8 cellular contexts compared by ENCODE assay signal in the genomic region with DNA sequence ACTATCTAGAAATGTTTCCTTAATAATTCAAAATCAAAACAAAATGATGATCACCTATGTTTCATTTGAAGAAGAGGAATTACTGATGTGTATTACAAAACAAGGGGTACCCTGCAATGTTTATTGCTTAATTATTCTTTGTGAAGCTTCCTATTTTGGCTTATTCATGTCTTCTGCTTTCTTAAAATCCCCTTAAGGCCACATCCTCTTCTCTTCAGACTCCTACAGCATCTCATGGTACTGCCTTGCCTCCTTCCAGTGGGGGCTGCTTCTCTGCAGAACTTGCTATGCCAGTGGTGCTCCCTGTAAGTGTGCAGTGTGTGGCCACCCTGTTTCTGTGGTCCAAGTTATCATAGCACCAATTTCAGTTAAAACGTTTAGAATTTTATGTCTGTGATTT. TPM values are rescaled to one million over a fixed set of nuclear protein-coding genes. Genes with fewer than 3 reads are reported as not detected.
A peak's percentile ranks its signal among the peaks of the same experiment; 100 is the strongest.
DNase-seq lines count a peak whose midpoint lies in the region; ATAC-seq and TF ChIP-seq lines count a peak whose summit lies in the region.

No MANE protein-coding gene starts in this region.

- in situ Hi-C loops in transverse colon (cut with MboI; ENCODE audit: low pct_ligation_motif_present in 1 of 4, low pct_unique_long_range_greater_than_20kb in 1 of 4, low sequenced_read_pairs in 3 of 4), result no loop called here

- TF ChIP-seq EP300 in transverse colon (IDR thresholded peaks at IDR 0.05; ENCODE audit: low read depth), result no peak

- H3K27ac Mint-ChIP-seq in central memory CD8-positive, alpha-beta T cell (ENCODE audit: low read depth), result peak overlapping the region; percentile 20

- ATAC-seq in GM21367 (IDR thresholded peaks at IDR 0.05; ENCODE audit: unreplicated experiment), result peak; percentile 60
- peak; percentile 46 for ATAC-seq in HG03520 (IDR thresholded peaks at IDR 0.05; ENCODE audit: unreplicated experiment)
- peak; percentile 50 for ATAC-seq in central memory CD8-positive, alpha-beta T cell (replicated peaks; ENCODE audit: extremely low read depth, poor library complexity, severe bottlenecking)

- peaks cover 0 to 5% (median 0%) of the 10 kb centered on the region in 4 donors for H3K4me1 ChIP-seq in transverse colon

- H3K4me1 Mint-ChIP-seq in central memory CD8-positive, alpha-beta T cell, result peaks cover 9% of the 10 kb centered on the region

- no peak for TF ChIP-seq POLR2A in transverse colon (IDR thresholded peaks at IDR 0.05)

- H3K36me3 ChIP-seq in GM06990 (ENCODE audit: control insufficient read depth, insufficient read depth, low read length), result no peaks in the 10 kb centered on the region
- H3K36me3 ChIP-seq in transverse colon, result no peaks in the 10 kb centered on the region

- intact Hi-C loops in posterior vena cava (cut with DNase I) (no loop called here), transverse colon (cut with DNase I; ENCODE audit: low total_unique reads) (no loop called here)

- H3K4me3 ChIP-seq in GM06990 (replicated peaks; ENCODE audit: low read depth, low read length) (no peak overlapping the region; the same call in 1 of the 2 replicates), transverse colon (no peak overlapping the region)

- 42 to 45% methylated on average over 1 of the region's 1 CpG for WGBS in transverse colon (ENCODE audit: low coverage in 1 of 2), 2 donors

- H3K9me3 Mint-ChIP-seq in central memory CD8-positive, alpha-beta T cell, result no peaks in the 10 kb centered on the region

- no peak overlapping the region for H3K27ac ChIP-seq in transverse colon

- H3K27me3 Mint-ChIP-seq in central memory CD8-positive, alpha-beta T cell, result no peaks in the 10 kb centered on the region

- H3K27me3 ChIP-seq in GM06990 (replicated peaks; ENCODE audit: control insufficient read depth, insufficient read depth, low read length), result no peaks in the 10 kb centered on the region
- no peaks in the 10 kb centered on the region for H3K27me3 ChIP-seq in transverse colon

- no peak overlapping the region for H3K4me3 Mint-ChIP-seq in central memory CD8-positive, alpha-beta T cell

- DNase-seq in GM06990 (ENCODE audit: extremely low read depth, insufficient read length) (peak; percentile 48), posterior vena cava (ENCODE audit: low spot score) (no peak), DMS53 (lab: John Stamatoyannopoulos, UW) (no peak), transverse colon (no peak), GOT3 (lab: John Stamatoyannopoulos, UW) (no peak)
- no peak for DNase-seq in central memory CD8-positive, alpha-beta T cell (ENCODE audit: low spot score in 2 of 2)

- TF ChIP-seq CTCF in GM06990 (IDR thresholded peaks at IDR 0.05; ENCODE audit: insufficient read depth, low read length, poor library complexity, severe bottlenecking), result no peak
- TF ChIP-seq CTCF in transverse colon (IDR thresholded peaks at IDR 0.05), result no peak

- no peaks in the 10 kb centered on the region for H3K9me3 ChIP-seq in transverse colon

- H3K36me3 Mint-ChIP-seq in central memory CD8-positive, alpha-beta T cell (ENCODE audit: insufficient read depth), result peaks cover 2% of the 10 kb centered on the region

RNA-seq across cellular contexts. Expression of a gene that starts 35.0 kb away (rescaled TPM):
- total RNA-seq in posterior vena cava, result 10 to 100 TPM; 12.7 to 12.9 TPM
- total RNA-seq in transverse colon, result 10 to 100 TPM in 3 of 4 donors, 1 to 10 TPM in 1; 7.9 to 37.4 (median 26.5) TPM

RNA-seq across cellular contexts. Expression of a gene that starts 42.2 kb away (rescaled TPM):
- total RNA-seq in posterior vena cava (10 to 100 TPM; 31.9 to 72.6 TPM), transverse colon (10 to 100 TPM; 23.1 to 45.2 (median 33.6) TPM)
